In the genomic region with DNA sequence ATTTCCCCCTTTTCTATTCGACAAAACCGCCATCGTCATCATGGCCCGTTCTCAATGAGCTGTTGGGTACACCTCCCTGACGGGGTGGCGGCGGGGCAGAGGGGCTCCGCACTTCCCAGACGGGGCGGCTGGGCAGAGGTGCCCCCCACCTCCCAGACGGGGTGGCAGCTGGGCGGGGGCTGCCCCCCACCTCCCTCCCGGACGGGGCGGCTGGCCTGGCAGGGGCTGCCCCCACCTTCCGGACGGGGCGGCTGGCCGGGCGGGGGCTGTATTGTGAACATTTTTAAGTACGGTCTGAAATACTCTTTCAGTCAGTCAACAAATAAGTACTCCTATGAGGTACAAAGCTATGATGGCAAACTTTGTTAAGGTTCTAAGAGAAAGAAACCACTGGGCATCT, we compare ENCODE assay signal across 7 cellular contexts.
"Had no signal": no experiment of that assay in that cellular context is flagged by ENCODE, and none has a peak within 500 bp of the region (broad histone marks: within the 10 kb centered on the region; RNA-seq: fewer than 3 reads in every experiment).

No MANE protein-coding gene starts in this region.

- H3K27me3 Mint-ChIP-seq: IgD-negative memory B cell had no signal

- ATAC-seq: HepG2, K562 had no signal

- DNase-seq: IMR-90, KBM-7 had no signal

- H3K27ac ChIP-seq: HL-60 had no signal

- H3K27ac Mint-ChIP-seq: IgD-negative memory B cell had no signal

- H3K4me3 ChIP-seq: K562 had no signal

- H3K4me3 Mint-ChIP-seq: IgD-negative memory B cell had no signal

- H3K36me3 Mint-ChIP-seq: IgD-negative memory B cell had no signal

- FAIRE-seq: HepG2, HTR-8/SVneo, K562 had no signal
